ENCODE assay signal across 35 cellular contexts in genomic region chr5:37514946-37515345, GRCh38.
"Had no signal": no experiment of that assay in that cellular context is flagged by ENCODE, and none has a peak within 500 bp of the region (broad histone marks: within the 10 kb centered on the region; RNA-seq: fewer than 3 reads in every experiment).

No MANE protein-coding gene starts in this region.

- H3K27me3 Mint-ChIP-seq: activated B cell treated with CpG ODN at 0.5 μM for 24 hours; activated CD4-positive, alpha-beta memory T cell treated with anti-CD3 and anti-CD28 coated beads for 36 hours; activated CD4-positive, alpha-beta T cell treated with anti-CD3 and anti-CD28 coated beads, Interleukin-2, amount 10 ng/mL, durations not matched to agents 24 days and 14 days; activated CD8-positive, alpha-beta T cell treated with anti-CD3 and anti-CD28 coated beads for 36 hours; activated naive CD8-positive, alpha-beta T cell treated with anti-CD3 and anti-CD28 coated beads for 36 hours; activated T-helper 17 cell treated with anti-CD3 and anti-CD28 coated beads, Interleukin-2, amount 50 U/mL, for 72 hours; T-cell had no signal

- DNase-seq: activated B cell treated with CpG ODN at 0.5 μM for 24 hours; activated CD4-positive, alpha-beta memory T cell treated with anti-CD3 and anti-CD28 coated beads for 36 hours; activated CD4-positive, alpha-beta T cell treated with anti-CD3 and anti-CD28 coated beads for 4 hours; activated CD4-positive, alpha-beta T cell treated with anti-CD3 and anti-CD28 coated beads, Interleukin-2, amount 10 ng/mL, durations not matched to agents 24 days and 14 days; activated CD4-positive, alpha-beta T cell treated with anti-CD3 and anti-CD28 coated beads, Interleukin-2, amount 50 U/mL, for 1 hour; activated CD4-positive, alpha-beta T cell treated with anti-CD3 and anti-CD28 coated beads, Interleukin-2, amount 50 U/mL, for 4 hours; activated CD4-positive, CD25-positive, alpha-beta regulatory T cell treated with anti-CD3 and anti-CD28 coated beads, Interleukin-2, amount 50 U/mL, for 72 hours; activated CD8-positive, alpha-beta memory T cell treated with anti-CD3 and anti-CD28 coated beads, Interleukin-2, amount 50 U/mL, for 4 hours; activated CD8-positive, alpha-beta T cell treated with anti-CD3 and anti-CD28 coated beads for 36 hours; activated effector memory CD4-positive, alpha-beta T cell treated with anti-CD3 and anti-CD28 coated beads, Interleukin-2, amount 50 U/mL, for 16 hours; activated gamma-delta T cell treated with Interleukin-2 at 50 U/mL for 16 hours; activated naive CD4-positive, alpha-beta T cell; activated naive CD4-positive, alpha-beta T cell treated with anti-CD3 and anti-CD28 coated beads for 36 hours; activated naive CD4-positive, alpha-beta T cell treated with anti-CD3 and anti-CD28 coated beads, Interleukin-2, amount 50 U/mL, for 16 hours; activated naive CD8-positive, alpha-beta T cell treated with anti-CD3 and anti-CD28 coated beads for 36 hours; activated T-cell treated with anti-CD3 and anti-CD28 coated beads for 4 hours; activated T-cell treated with anti-CD3 and anti-CD28 coated beads, Interleukin-2, amount 50 U/mL, for 1 hour; activated T-cell treated with anti-CD3 and anti-CD28 coated beads, Interleukin-2, amount 50 U/mL, for 4 hours; activated T-cell treated with anti-CD3 and anti-CD28 coated beads, Interleukin-2, amount 50 U/mL, for 72 hours; adrenal gland; amniotic stem cell; aorta; body of pancreas; brain microvascular endothelial cell; central memory CD4-positive, alpha-beta T cell; cerebellar nuclear complex; T-cell; T-helper 2 cell; T-helper 9 cell had no signal

- H3K27me3 ChIP-seq: adrenal gland, body of pancreas, brain microvascular endothelial cell, breast epithelium had no signal

- H3K4me1 Mint-ChIP-seq: activated B cell treated with CpG ODN at 0.5 μM for 24 hours; activated CD4-positive, alpha-beta T cell treated with anti-CD3 and anti-CD28 coated beads, Interleukin-2, amount 10 ng/mL, durations not matched to agents 24 days and 14 days; activated naive CD8-positive, alpha-beta T cell treated with anti-CD3 and anti-CD28 coated beads for 36 hours; activated T-helper 17 cell treated with anti-CD3 and anti-CD28 coated beads, Interleukin-2, amount 50 U/mL, for 72 hours had no signal

- H3K27ac ChIP-seq: adrenal gland, body of pancreas, brain microvascular endothelial cell, breast epithelium, VCaP had no signal

- H3K4me3 ChIP-seq: adrenal gland, body of pancreas, breast epithelium had no signal

- H3K9me3 Mint-ChIP-seq: activated B cell treated with CpG ODN at 0.5 μM for 24 hours; activated T-helper 17 cell treated with anti-CD3 and anti-CD28 coated beads, Interleukin-2, amount 50 U/mL, for 72 hours had no signal

- ATAC-seq: activated CD8-positive, alpha-beta T cell treated with anti-CD3 and anti-CD28 coated beads for 36 hours; activated naive CD4-positive, alpha-beta T cell treated with anti-CD3 and anti-CD28 coated beads, Interleukin-2, amount 50 U/mL, for 72 hours; activated T-cell treated with anti-CD3 and anti-CD28 coated beads, Interleukin-2, amount 50 U/mL, for 4 hours; activated T-cell treated with anti-CD3 and anti-CD28 coated beads, Interleukin-2, amount 50 U/mL, for 72 hours; activated T-helper 17 cell treated with anti-CD3 and anti-CD28 coated beads, Interleukin-2, amount 50 U/mL, for 72 hours; body of pancreas; T-cell had no signal

- H3K27ac Mint-ChIP-seq: activated B cell treated with CpG ODN at 0.5 μM for 24 hours; activated CD4-positive, alpha-beta memory T cell treated with anti-CD3 and anti-CD28 coated beads for 36 hours; activated CD4-positive, alpha-beta T cell treated with anti-CD3 and anti-CD28 coated beads, Interleukin-2, amount 10 ng/mL, durations not matched to agents 24 days and 14 days; activated CD8-positive, alpha-beta T cell treated with anti-CD3 and anti-CD28 coated beads for 36 hours; activated naive CD4-positive, alpha-beta T cell treated with anti-CD3 and anti-CD28 coated beads for 36 hours; activated naive CD8-positive, alpha-beta T cell treated with anti-CD3 and anti-CD28 coated beads for 36 hours; activated T-cell treated with anti-CD3 and anti-CD28 coated beads, Interleukin-2, amount 50 U/mL, for 72 hours; activated T-helper 1 cell treated with anti-CD3 and anti-CD28 coated beads, Interleukin-12 subunit alpha, Interleukin-12 subunit beta, Interleukin-2, Interleukin-4 antibody, amounts not matched to agents 30 ng/mL and 10 ng/mL and 1 ng/mL, durations not matched to agents 14 hours and 24 hours and 36 hours; activated T-helper 17 cell treated with anti-CD3 and anti-CD28 coated beads, Interleukin-2, amount 50 U/mL, for 72 hours; T-cell; T-helper 2 cell treated with Interferon-gamma antibody and Interleukin-4, amounts not matched to agents 5 μg/mL and 100 μg/mL, for 36 hours had no signal

- H3K36me3 ChIP-seq: adrenal gland, brain microvascular endothelial cell, breast epithelium had no signal

- H3K4me1 ChIP-seq: adrenal gland, body of pancreas, breast epithelium had no signal

- H3K4me3 Mint-ChIP-seq: activated B cell treated with CpG ODN at 0.5 μM for 24 hours; activated CD4-positive, alpha-beta memory T cell treated with anti-CD3 and anti-CD28 coated beads for 36 hours; activated CD4-positive, alpha-beta T cell treated with anti-CD3 and anti-CD28 coated beads, Interleukin-2, amount 10 ng/mL, durations not matched to agents 24 days and 14 days; activated CD8-positive, alpha-beta T cell treated with anti-CD3 and anti-CD28 coated beads for 36 hours; activated naive CD4-positive, alpha-beta T cell treated with anti-CD3 and anti-CD28 coated beads for 36 hours; activated naive CD8-positive, alpha-beta T cell treated with anti-CD3 and anti-CD28 coated beads for 36 hours; activated T-cell treated with anti-CD3 and anti-CD28 coated beads, Interleukin-2, amount 50 U/mL, for 4 hours; activated T-cell treated with anti-CD3 and anti-CD28 coated beads, Interleukin-2, amount 50 U/mL, for 72 hours; activated T-helper 1 cell treated with anti-CD3 and anti-CD28 coated beads, Interleukin-12 subunit alpha, Interleukin-12 subunit beta, Interleukin-2, Interleukin-4 antibody, amounts not matched to agents 30 ng/mL and 10 ng/mL and 1 ng/mL, durations not matched to agents 14 hours and 24 hours and 36 hours; activated T-helper 17 cell treated with anti-CD3 and anti-CD28 coated beads, Interleukin-2, amount 50 U/mL, for 72 hours; T-cell; T-helper 2 cell treated with Interferon-gamma antibody and Interleukin-4, amounts not matched to agents 5 μg/mL and 100 μg/mL, for 36 hours had no signal

- H3K9me3 ChIP-seq: adrenal gland had no signal
